3 cellular contexts compared by ENCODE assay signal in genomic region chr17:32886951-32887350, GRCh38. TPM values are rescaled to one million over a fixed set of nuclear protein-coding genes. Genes with fewer than 3 reads are reported as not detected.
"Had no signal": no experiment of that assay in that cellular context is flagged by ENCODE, and none has a peak within 500 bp of the region (broad histone marks: within the 10 kb centered on the region; RNA-seq: fewer than 3 reads in every experiment).

No MANE protein-coding gene starts in this region.

RNA-seq across cellular contexts. Expression of gene TMEM98, which starts 41.0 kb away (rescaled TPM):
- total RNA-seq: activated CD8-positive, alpha-beta memory T cell treated with anti-CD3 and anti-CD28 coated beads for 36 hours; activated CD8-positive, alpha-beta T cell treated with anti-CD3 and anti-CD28 coated beads for 36 hours; activated naive CD8-positive, alpha-beta T cell treated with anti-CD3 and anti-CD28 coated beads for 36 hours had no signal
